ENCODE assay signal across 26 cellular contexts in the genomic region with DNA sequence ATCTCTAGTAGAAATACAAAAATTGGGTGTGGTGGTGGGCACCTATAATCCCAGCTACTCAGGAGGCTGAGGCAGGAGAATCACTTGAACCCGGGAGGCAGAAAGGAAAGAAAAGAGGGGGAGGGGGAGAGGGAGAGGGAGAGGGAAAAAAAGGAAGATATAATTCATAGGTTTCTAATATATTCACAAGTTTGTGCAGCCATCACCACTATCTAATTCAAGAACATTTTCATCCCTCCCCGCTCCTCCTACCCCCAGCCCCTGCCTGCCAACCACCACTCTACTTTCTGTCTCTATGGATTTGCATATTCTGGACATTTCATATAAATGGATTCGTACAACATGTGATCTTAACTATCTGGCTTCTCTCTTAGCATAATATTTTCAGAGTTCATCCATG.
"Had no signal": no experiment of that assay in that cellular context is flagged by ENCODE, and none has a peak within 500 bp of the region (broad histone marks: within the 10 kb centered on the region; RNA-seq: fewer than 3 reads in every experiment).

No MANE protein-coding gene starts in this region.

- DNase-seq: colonic mucosa; cortex of kidney; dermis blood vessel endothelial cell; dorsolateral prefrontal cortex; effector CD4-positive, alpha-beta T cell; effector CD8-positive, alpha-beta T cell; effector memory CD4-positive, alpha-beta T cell; effector memory CD8-positive, alpha-beta T cell; endodermal cell; esophagus squamous epithelium; foreskin fibroblast; foreskin keratinocyte; foreskin melanocyte; gastrocnemius medialis; glutamatergic neuron; head of caudate nucleus; heart left ventricle; heart right ventricle had no signal

- H3K27me3 ChIP-seq: colonic mucosa, dorsolateral prefrontal cortex, esophagus muscularis mucosa, esophagus squamous epithelium, foreskin keratinocyte, gastrocnemius medialis, gastroesophageal sphincter, heart left ventricle, heart right ventricle had no signal

- H3K36me3 ChIP-seq: colonic mucosa, esophagus muscularis mucosa, esophagus squamous epithelium, gastrocnemius medialis, gastroesophageal sphincter, heart left ventricle, heart right ventricle had no signal

- H3K9me3 ChIP-seq: colonic mucosa, esophagus muscularis mucosa, esophagus squamous epithelium, gastrocnemius medialis, gastroesophageal sphincter, heart left ventricle, heart right ventricle had no signal

- H3K27ac ChIP-seq: colonic mucosa, coronary artery, dorsolateral prefrontal cortex, epithelial cell of prostate, esophagus muscularis mucosa, esophagus squamous epithelium, foreskin keratinocyte, gastrocnemius medialis, gastroesophageal sphincter, heart left ventricle, heart right ventricle had no signal

- H3K4me3 ChIP-seq: colonic mucosa, coronary artery, dorsolateral prefrontal cortex, esophagus muscularis mucosa, esophagus squamous epithelium, gastrocnemius medialis, gastroesophageal sphincter, heart left ventricle, heart right ventricle had no signal

- FAIRE-seq: colon, endothelial cell of umbilical vein, frontal cortex had no signal

- H3K4me1 ChIP-seq: colonic mucosa, foreskin keratinocyte, gastrocnemius medialis had no signal

- ATAC-seq: effector memory CD8-positive, alpha-beta T cell; esophagus mucosa; gastrocnemius medialis; gastroesophageal sphincter; heart left ventricle; heart right ventricle had no signal
